ENCODE assay signal across 30 cellular contexts in the genomic region with DNA sequence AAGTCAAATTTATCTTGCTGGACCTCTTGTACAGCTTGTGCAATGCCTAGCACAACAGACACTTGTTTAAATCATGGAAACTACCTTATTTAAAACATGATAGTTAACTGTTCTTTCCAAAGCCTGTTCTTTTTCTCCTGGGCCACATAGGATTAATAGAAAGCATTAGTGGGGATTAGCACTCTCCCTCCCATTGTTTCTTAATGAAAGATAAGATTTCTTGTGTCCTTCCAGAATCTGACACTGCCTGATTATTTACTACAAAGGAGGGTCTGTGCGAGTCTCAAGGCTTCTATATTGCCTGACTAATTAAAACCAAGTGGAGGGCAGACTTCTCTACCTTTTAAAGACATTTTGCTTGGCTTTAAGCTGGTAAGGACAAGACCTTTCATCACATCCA. TPM values are rescaled to one million over a fixed set of nuclear protein-coding genes. Genes with fewer than 3 reads are reported as not detected.
"Had no signal": no experiment of that assay in that cellular context is flagged by ENCODE, and none has a peak within 500 bp of the region (broad histone marks: within the 10 kb centered on the region; RNA-seq: fewer than 3 reads in every experiment).

No MANE protein-coding gene starts in this region.

- H3K36me3 Mint-ChIP-seq: stimulated activated effector memory CD8-positive, alpha-beta T cell treated with anti-CD3 and anti-CD28 coated beads, Interleukin-12 subunit alpha, Interleukin-12 subunit beta, amount 100 ng/mL, for 72 hours had no signal

- DNase-seq: islet precursor cell; left ventricle myocardium inferior; naive thymus-derived CD8-positive, alpha-beta T cell; ovary; right cardiac atrium; sigmoid colon; small intestine; spleen; stimulated activated CD4-positive, alpha-beta T cell treated with anti-CD3 and anti-CD28 coated beads, Interleukin-4, amount 100 ng/mL, for 24 hours; stimulated activated naive CD4-positive, alpha-beta T cell; tibial artery; trophoblast cell; upper lobe of right lung had no signal

- H3K27me3 Mint-ChIP-seq: progenitor cell of endocrine pancreas had no signal

- ATAC-seq: naive thymus-derived CD8-positive, alpha-beta T cell; right cardiac atrium; stimulated activated effector memory CD8-positive, alpha-beta T cell treated with anti-CD3 and anti-CD28 coated beads, Interleukin-12 subunit alpha, Interleukin-12 subunit beta, amount 100 ng/mL, for 72 hours; upper lobe of right lung had no signal

- H3K27ac Mint-ChIP-seq: naive thymus-derived CD8-positive, alpha-beta T cell; nephron; progenitor cell of endocrine pancreas; stimulated activated effector memory CD8-positive, alpha-beta T cell treated with anti-CD3 and anti-CD28 coated beads, Interleukin-12 subunit alpha, Interleukin-12 subunit beta, amount 100 ng/mL, for 72 hours; stimulated activated naive CD8-positive, alpha-beta T cell treated with anti-CD3 and anti-CD28 coated beads, Interleukin-15, Interleukin-2, amounts not matched to agents 100 ng/mL and 50 ng/mL, for 24 hours had no signal

- H3K4me1 Mint-ChIP-seq: naive thymus-derived CD8-positive, alpha-beta T cell; nephron; stimulated activated effector memory CD8-positive, alpha-beta T cell treated with anti-CD3 and anti-CD28 coated beads, Interleukin-12 subunit alpha, Interleukin-12 subunit beta, amount 100 ng/mL, for 72 hours had no signal

- H3K4me3 ChIP-seq: hepatocyte, left ventricle myocardium inferior, lung, ovary, sigmoid colon, spleen, suprapubic skin, thoracic aorta, tibial artery, upper lobe of right lung had no signal

- H3K9me3 Mint-ChIP-seq: stimulated activated effector memory CD8-positive, alpha-beta T cell treated with anti-CD3 and anti-CD28 coated beads, Interleukin-12 subunit alpha, Interleukin-12 subunit beta, amount 100 ng/mL, for 72 hours; stimulated activated naive CD8-positive, alpha-beta T cell treated with anti-CD3 and anti-CD28 coated beads, Interleukin-15, Interleukin-2, amounts not matched to agents 100 ng/mL and 50 ng/mL, for 24 hours had no signal

- H3K4me3 Mint-ChIP-seq: naive thymus-derived CD8-positive, alpha-beta T cell; nephron; neural crest cell; stimulated activated effector memory CD8-positive, alpha-beta T cell treated with anti-CD3 and anti-CD28 coated beads, Interleukin-12 subunit alpha, Interleukin-12 subunit beta, amount 100 ng/mL, for 72 hours; stimulated activated naive CD8-positive, alpha-beta T cell treated with anti-CD3 and anti-CD28 coated beads, Interleukin-15, Interleukin-2, amounts not matched to agents 100 ng/mL and 50 ng/mL, for 24 hours had no signal

RNA-seq across cellular contexts. Expression of a gene that starts 17.3 kb away (rescaled TPM):
- total RNA-seq: hepatocyte; kidney epithelial cell; left ventricle myocardium inferior; lower leg skin; mesenteric fat pad; mucosa of gallbladder; naive thymus-derived CD8-positive, alpha-beta T cell; neural crest cell; omental fat pad; ovary; progenitor cell of endocrine pancreas; pulmonary artery endothelial cell; renal cortical epithelial cell; right cardiac atrium; sigmoid colon; spleen; subcutaneous adipose tissue; suprapubic skin; thoracic aorta; upper lobe of right lung had no signal

RNA-seq across cellular contexts. Expression of a gene that starts 53.3 kb away (rescaled TPM):
- total RNA-seq: hepatocyte; left ventricle myocardium inferior; lower leg skin; mesenteric fat pad; mucosa of gallbladder; naive thymus-derived CD8-positive, alpha-beta T cell; neural crest cell; progenitor cell of endocrine pancreas; pulmonary artery endothelial cell; renal cortical epithelial cell; sigmoid colon; spleen; subcutaneous adipose tissue; suprapubic skin; thoracic aorta; upper lobe of right lung had no signal
